In genomic region chr2:96012086-96012813, GRCh38 we compare ENCODE assay signal across 1 cellular context. TPM values are rescaled to one million over a fixed set of nuclear protein-coding genes. Genes with fewer than 3 reads are reported as not detected.
"Had no signal": no experiment of that assay in that cellular context is flagged by ENCODE, and none has a peak within 500 bp of the region (broad histone marks: within the 10 kb centered on the region; RNA-seq: fewer than 3 reads in every experiment).

No MANE protein-coding gene starts in this region.

RNA-seq across cellular contexts. Expression of gene GPAT2, which starts 22.5 kb away (rescaled TPM):
- total RNA-seq: smooth muscle cell had no signal
